Comparison of ENCODE assay signal across 8 cellular contexts in the genomic region with DNA sequence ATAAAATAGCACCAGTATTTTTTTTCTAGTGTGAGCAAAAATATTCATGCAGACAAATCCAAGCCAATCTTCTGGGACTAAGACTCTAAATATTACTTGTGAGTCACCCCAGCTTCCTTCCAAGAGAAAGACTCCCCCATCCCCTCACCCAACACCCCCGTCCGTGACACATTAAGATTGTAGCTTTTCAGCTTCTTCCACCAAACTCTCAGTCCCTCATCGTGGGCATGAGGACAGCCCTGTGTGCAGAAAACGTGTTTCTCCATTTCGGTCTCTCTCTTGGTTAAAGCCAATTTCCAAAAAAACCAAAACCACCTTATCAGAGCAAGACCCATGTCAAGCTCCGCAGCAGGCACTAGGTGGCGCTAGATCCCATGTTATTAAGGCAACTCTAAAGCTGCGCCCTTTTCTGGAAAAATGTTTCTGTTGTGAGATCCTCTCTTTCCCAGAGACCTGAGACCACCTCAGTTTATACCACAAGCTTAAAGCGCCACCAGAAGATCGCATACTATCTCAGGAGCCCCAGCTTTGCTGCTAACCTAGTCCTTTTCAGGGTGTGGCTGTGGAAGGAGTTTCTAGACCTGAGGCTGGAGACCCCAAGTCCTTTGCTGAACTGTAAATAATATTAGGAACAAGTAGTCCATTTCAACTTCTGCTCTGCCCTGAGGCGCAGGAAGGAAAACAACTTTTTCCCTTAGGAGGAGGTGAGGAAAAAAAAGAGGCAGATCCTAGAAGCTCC.
A peak's percentile ranks its signal among the peaks of the same experiment; 100 is the strongest.
DNase-seq lines count a peak whose midpoint lies in the region; ATAC-seq and TF ChIP-seq lines count a peak whose summit lies in the region.

No MANE protein-coding gene starts in this region.

- H3K36me3 Mint-ChIP-seq in activated naive CD8-positive, alpha-beta T cell treated with anti-CD3 and anti-CD28 coated beads, Interleukin-2, amount 10 ng/mL, durations not matched to agents 7 days and 5 days, result no peaks in the 10 kb centered on the region

- TF ChIP-seq CTCF in ovary (IDR thresholded peaks at IDR 0.05) (peak; percentile 79 to 89 (median 88)), testis (IDR thresholded peaks at IDR 0.05) (peak; percentile 94 to 95 (median 94))

- peak overlapping the region; percentile 64 for H3K27ac Mint-ChIP-seq in activated naive CD8-positive, alpha-beta T cell treated with anti-CD3 and anti-CD28 coated beads, Interleukin-2, amount 10 ng/mL, durations not matched to agents 7 days and 5 days

- POLR2A ChIA-PET in activated naive CD8-positive, alpha-beta T cell treated with anti-CD3 and anti-CD28 coated beads, Interleukin-2, amount 10 ng/mL, durations not matched to agents 7 days and 5 days (lab: Charles Lee), result interaction anchor here (0.5 to 2.0 kb wide), 3 partner anchors 184 to 537 kb away, joined by 3 to 10 read pairs (median 5); a partner anchor contains a TSS

- H3K4me3 Mint-ChIP-seq in activated naive CD8-positive, alpha-beta T cell treated with anti-CD3 and anti-CD28 coated beads, Interleukin-2, amount 10 ng/mL, durations not matched to agents 7 days and 5 days, result peak overlapping the region; percentile 68

- ATAC-seq in activated naive CD8-positive, alpha-beta T cell treated with anti-CD3 and anti-CD28 coated beads, Interleukin-2, amount 10 ng/mL, durations not matched to agents 7 days and 5 days (ENCODE audit: low read depth), result no peak
- ATAC-seq in Right ventricle myocardium superior (ENCODE audit: poor library complexity) (peak; percentile 85), HG03108 (IDR thresholded peaks at IDR 0.05; ENCODE audit: unreplicated experiment) (no peak)

- H3K27ac ChIP-seq in ovary (peak overlapping the region; percentile 4 to 70), testis (peak overlapping the region in 1 of 2 donors; percentile 44)

- no peak for TF ChIP-seq POLR2A in ovary (IDR thresholded peaks at IDR 0.05)
- no peak for TF ChIP-seq POLR2A in testis (IDR thresholded peaks at IDR 0.05)

- H3K27me3 Mint-ChIP-seq in activated naive CD8-positive, alpha-beta T cell treated with anti-CD3 and anti-CD28 coated beads, Interleukin-2, amount 10 ng/mL, durations not matched to agents 7 days and 5 days, result no peaks in the 10 kb centered on the region

- DNase-seq in ELR (ENCODE audit: low read depth) (peak; percentile 88), NCI-H1105 treated with DMSO at 0.1 percent for 48 hours (lab: John Stamatoyannopoulos, UW) (peak; percentile 90), SKM-1 treated with dmso at 0.1 percent for 144 hours (lab: John Stamatoyannopoulos, UW; ENCODE audit: unreplicated experiment) (peak; percentile 79), Right ventricle myocardium superior (peak; percentile 84), ovary (peak; percentile 82 to 89 (median 83)), testis (peak; percentile 91)
- peak; percentile 69 for DNase-seq in activated naive CD8-positive, alpha-beta T cell treated with anti-CD3 and anti-CD28 coated beads, Interleukin-2, amount 10 ng/mL, durations not matched to agents 7 days and 5 days

- H3K9me3 ChIP-seq in ovary (no peaks in the 10 kb centered on the region), testis (no peaks in the 10 kb centered on the region)

- H3K27me3 ChIP-seq in ovary (no peaks in the 10 kb centered on the region), testis (no peaks in the 10 kb centered on the region)

- H3K4me3 ChIP-seq in ovary (peak overlapping the region; percentile 7), testis (no peak overlapping the region)

- WGBS in ovary, 3 donors, result 0 to 3% (median 2%) methylated on average over 11 of the region's 11 CpGs
- WGBS in testis, 2 donors, result 5 to 7% methylated on average over 11 of the region's 11 CpGs

- H3K36me3 ChIP-seq in ovary, result no peaks in the 10 kb centered on the region
- H3K36me3 ChIP-seq in testis (ENCODE audit: low read depth, missing control alignments), result no peaks in the 10 kb centered on the region

- intact Hi-C loops in Right ventricle myocardium superior (cut with DNase I), result loop anchor here (2.0 to 5.0 kb wide), 2 partner anchors 158 to 231 kb away; no protein-coding TSS in a partner anchor
- intact Hi-C loops in ovary (cut with DNase I), result loop anchor here (2.0 to 10.0 kb wide), 5 partner anchors 151 to 541 kb away; no protein-coding TSS in a partner anchor
- intact Hi-C loops in testis (cut with DNase I; ENCODE audit: low total_unique reads), result loop anchor here (10.0 kb wide), 1 partner anchor 154 kb away; no protein-coding TSS in a partner anchor

- no peaks in the 10 kb centered on the region for H3K9me3 Mint-ChIP-seq in activated naive CD8-positive, alpha-beta T cell treated with anti-CD3 and anti-CD28 coated beads, Interleukin-2, amount 10 ng/mL, durations not matched to agents 7 days and 5 days

- H3K4me1 ChIP-seq in ovary (ENCODE audit: insufficient read depth) (peaks cover 6% of the 10 kb centered on the region), testis (peaks cover 9% of the 10 kb centered on the region)

- H3K4me1 Mint-ChIP-seq in activated naive CD8-positive, alpha-beta T cell treated with anti-CD3 and anti-CD28 coated beads, Interleukin-2, amount 10 ng/mL, durations not matched to agents 7 days and 5 days, result peaks cover 35% of the 10 kb centered on the region

- no peak for TF ChIP-seq EP300 in ovary (IDR thresholded peaks at IDR 0.05)
